10 cellular contexts compared by ENCODE assay signal in the genomic region with DNA sequence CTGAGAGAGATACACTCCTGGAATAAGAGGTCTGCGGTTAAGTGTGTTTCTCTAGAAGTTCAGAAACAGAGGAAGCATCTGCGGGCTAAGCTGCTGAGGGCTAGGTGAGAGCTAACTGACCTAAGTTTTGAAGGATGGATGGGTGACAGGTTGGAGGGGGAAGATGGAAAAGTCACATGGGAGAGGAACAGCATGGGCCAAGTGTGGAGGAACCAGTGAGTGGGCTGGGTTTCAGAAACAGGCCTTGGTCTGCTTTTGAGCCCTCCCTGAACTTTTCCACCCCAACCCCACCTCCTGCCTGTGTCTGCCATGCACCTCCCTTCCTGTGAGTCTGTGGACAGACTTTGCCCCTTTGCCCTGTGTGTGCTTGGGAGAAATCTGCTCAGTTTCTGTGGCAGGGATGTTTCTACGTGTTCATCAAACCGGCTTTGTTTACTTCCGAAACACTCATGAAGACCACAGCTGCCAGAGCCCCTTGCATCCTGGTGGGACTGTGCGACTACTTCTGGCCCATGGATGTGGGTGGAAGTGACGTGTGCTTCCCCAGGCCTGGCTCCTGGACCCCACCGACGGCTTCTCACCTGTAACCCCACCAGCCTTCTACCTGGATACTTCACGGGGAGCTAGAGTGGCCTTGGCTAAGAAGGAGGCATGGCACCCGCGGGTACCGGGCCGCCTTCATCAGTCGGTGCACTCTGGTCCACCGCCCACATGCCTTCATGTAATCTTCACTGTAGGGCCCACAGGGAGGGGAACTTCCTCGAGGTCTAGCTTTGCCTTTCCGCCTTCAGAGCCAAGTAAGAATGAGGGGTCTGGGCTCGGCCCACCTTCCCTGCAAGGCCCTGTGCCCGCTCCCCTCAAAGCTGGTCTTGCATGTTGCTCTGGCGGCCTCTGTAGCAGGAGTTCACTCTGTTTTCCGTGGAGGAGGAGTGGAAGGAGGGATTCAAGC. TPM values are rescaled to one million over a fixed set of nuclear protein-coding genes. Genes with fewer than 3 reads are reported as not detected.
DNase-seq lines count a peak whose midpoint lies in the region; ATAC-seq and TF ChIP-seq lines count a peak whose summit lies in the region.
"Had no signal": no experiment of that assay in that cellular context is flagged by ENCODE, and none has a peak within 500 bp of the region (broad histone marks: within the 10 kb centered on the region; RNA-seq: fewer than 3 reads in every experiment).

No MANE protein-coding gene starts in this region.

- H3K36me3 ChIP-seq in left ventricle myocardium inferior (no peaks in the 10 kb centered on the region), right lobe of liver (no peaks in the 10 kb centered on the region), upper lobe of right lung (no peaks in the 10 kb centered on the region), H7 (replicated peaks; ENCODE audit: control insufficient read depth, insufficient read depth, low read length) (no peaks in the 10 kb centered on the region)

- ATAC-seq in Right ventricle myocardium superior (ENCODE audit: poor library complexity) (no peak), right lobe of liver (peak; percentile 42 to 62 (median 44)), upper lobe of right lung (no peak), GM21526 (IDR thresholded peaks at IDR 0.05; ENCODE audit: low FRiP score, unreplicated experiment) (no peak)
- ATAC-seq in activated T-helper 17 cell treated with anti-CD3 and anti-CD28 coated beads, Interleukin-2, amount 50 U/mL, for 72 hours (replicated peaks): no peak

- H3K4me3 Mint-ChIP-seq in activated T-helper 17 cell treated with anti-CD3 and anti-CD28 coated beads, Interleukin-2, amount 50 U/mL, for 72 hours: peak overlapping the region; percentile 80

- H3K9me3 Mint-ChIP-seq in activated T-helper 17 cell treated with anti-CD3 and anti-CD28 coated beads, Interleukin-2, amount 50 U/mL, for 72 hours: no peaks in the 10 kb centered on the region

- peaks cover 21% of the 10 kb centered on the region for H3K36me3 Mint-ChIP-seq in activated T-helper 17 cell treated with anti-CD3 and anti-CD28 coated beads, Interleukin-2, amount 50 U/mL, for 72 hours (ENCODE audit: low read depth)

- intact Hi-C loops in left ventricle myocardium inferior (cut with micrococcal nuclease) (no loop called here), Right ventricle myocardium superior (cut with DNase I) (loop anchor here (5.0 kb wide), 1 partner anchor 106 kb away; no protein-coding TSS in a partner anchor), right lobe of liver (cut with DNase I) (loop anchor here (5.0 to 10.0 kb wide), 2 partner anchors 64 to 106 kb away; no protein-coding TSS in a partner anchor), upper lobe of right lung (cut with DNase I) (no loop called here)

- TF ChIP-seq POLR2A in right lobe of liver (IDR thresholded peaks at IDR 0.05): peak; percentile 75

- H3K27ac Mint-ChIP-seq in activated T-helper 17 cell treated with anti-CD3 and anti-CD28 coated beads, Interleukin-2, amount 50 U/mL, for 72 hours: peak overlapping the region; percentile 80

- H3K4me1 ChIP-seq in left ventricle myocardium inferior (peaks cover 55% of the 10 kb centered on the region), right lobe of liver (peaks cover 0 to 33% (median 6%) of the 10 kb centered on the region in 4 donors), upper lobe of right lung (peaks cover 43% of the 10 kb centered on the region)

- TF ChIP-seq CTCF in left ventricle myocardium inferior (IDR thresholded peaks at IDR 0.05; ENCODE audit: borderline replicate concordance): no peak
- TF ChIP-seq CTCF in right lobe of liver (IDR thresholded peaks at IDR 0.05): no peak
- TF ChIP-seq CTCF in upper lobe of right lung (IDR thresholded peaks at IDR 0.05): no peak

- WGBS in right lobe of liver (ENCODE audit: insufficient coverage, low coverage, low lambda C conversion rate, missing lambda C conversion rate): 47% methylated on average over 9 of the region's 22 CpGs

- peaks cover 6% of the 10 kb centered on the region for H3K9me3 ChIP-seq in left ventricle myocardium inferior (replicated peaks)
- no peaks in the 10 kb centered on the region for H3K9me3 ChIP-seq in right lobe of liver
- H3K9me3 ChIP-seq in upper lobe of right lung: no peaks in the 10 kb centered on the region

- DNase-seq in left ventricle myocardium inferior: no peak
- DNase-seq in Right ventricle myocardium superior: no peak
- peak; percentile 69 to 89 (median 85) for DNase-seq in right lobe of liver
- DNase-seq in upper lobe of right lung: no peak
- no peak for DNase-seq in H7
- no peak for DNase-seq in superior temporal gyrus (ENCODE audit: extremely low spot score)
- DNase-seq: NCI-H446 treated with DMSO at 0.1 percent for 48 hours, occipital lobe had no signal

- H3K27me3 Mint-ChIP-seq in activated T-helper 17 cell treated with anti-CD3 and anti-CD28 coated beads, Interleukin-2, amount 50 U/mL, for 72 hours: no peaks in the 10 kb centered on the region

- H3K4me3 ChIP-seq in left ventricle myocardium inferior (peak overlapping the region; percentile 92), right lobe of liver (peak overlapping the region; percentile 50 to 90 (median 90)), upper lobe of right lung (no peak overlapping the region), H7 (ENCODE audit: insufficient read depth, low read depth, low read length) (no peak overlapping the region)

- no peaks in the 10 kb centered on the region for H3K27me3 ChIP-seq in left ventricle myocardium inferior (ENCODE audit: low read depth)
- no peaks in the 10 kb centered on the region for H3K27me3 ChIP-seq in right lobe of liver
- H3K27me3 ChIP-seq in upper lobe of right lung: no peaks in the 10 kb centered on the region
- peaks cover 28% of the 10 kb centered on the region for H3K27me3 ChIP-seq in H7 (ENCODE audit: control insufficient read depth, insufficient read depth, low read length)

- peaks cover 48% of the 10 kb centered on the region for H3K4me1 Mint-ChIP-seq in activated T-helper 17 cell treated with anti-CD3 and anti-CD28 coated beads, Interleukin-2, amount 50 U/mL, for 72 hours

- peak overlapping the region; percentile 92 for H3K27ac ChIP-seq in left ventricle myocardium inferior (replicated peaks)
- peak overlapping the region; percentile 88 to 93 (median 93) for H3K27ac ChIP-seq in right lobe of liver
- H3K27ac ChIP-seq in upper lobe of right lung: peak overlapping the region; percentile 88

RNA-seq across cellular contexts. Expression of a gene that starts 1.4 kb away (rescaled TPM):
- total RNA-seq in left ventricle myocardium inferior (29.4 TPM), Right ventricle myocardium superior (34.3 TPM), right lobe of liver (10 to 100 TPM; 23.1 to 68.8 (median 29.1) TPM), upper lobe of right lung (160 TPM)
- 100 to 1,000 TPM in 1 of 2 donors, 10 to 100 TPM in 1; 57.9 to 139 TPM for total RNA-seq in activated T-helper 17 cell treated with anti-CD3 and anti-CD28 coated beads, Interleukin-2, amount 50 U/mL, for 72 hours
- 21.8 and 22.0 TPM in 2 replicates for total RNA-seq in H7 (2014; rRNA removed; shearing (Covaris generic))

Comparison
In these comparisons a context has a peak if more than half of its experiments do, and no peak if none do; other contexts are left out.
1. intact Hi-C loops: an anchor here in Right ventricle myocardium superior (5.0 kb wide) and right lobe of liver (5.0 to 10.0 kb wide); none called in left ventricle myocardium inferior and upper lobe of right lung.
2. DNase-seq: peak in right lobe of liver (3 of 3); none in left ventricle myocardium inferior (single experiment), Right ventricle myocardium superior (single experiment), upper lobe of right lung (single experiment), H7 (single experiment) and superior temporal gyrus (single experiment).
3. H3K4me3 ChIP-seq: peak in left ventricle myocardium inferior (single experiment) and right lobe of liver (3 of 3); none in upper lobe of right lung (single experiment) and H7 (single experiment).
4. ATAC-seq: peak in right lobe of liver (4 of 4); none in Right ventricle myocardium superior (single experiment), activated T-helper 17 cell treated with anti-CD3 and anti-CD28 coated beads, Interleukin-2, amount 50 U/mL, for 72 hours (single experiment), upper lobe of right lung (single experiment) and GM21526 (single experiment).
5. Peak in every context shown above with its lines, with median percentiles within 50 percentile points of each other: H3K27ac ChIP-seq.